In genomic region chr1:178784131-178784536, GRCh38 we compare ENCODE assay signal across 20 cellular contexts. TPM values are rescaled to one million over a fixed set of nuclear protein-coding genes. Genes with fewer than 3 reads are reported as not detected.
DNase-seq lines count a peak whose midpoint lies in the region; ATAC-seq and TF ChIP-seq lines count a peak whose summit lies in the region.
"Had no signal": no experiment of that assay in that cellular context is flagged by ENCODE, and none has a peak within 500 bp of the region (broad histone marks: within the 10 kb centered on the region; RNA-seq: fewer than 3 reads in every experiment).

No MANE protein-coding gene starts in this region.

- WGBS in mammary epithelial cell (ENCODE audit: low coverage, missing lambda C conversion rate), result 100% methylated on average over 2 of the region's 2 CpGs
- WGBS in mesendoderm (ENCODE audit: extremely low coverage, insufficient coverage, low lambda C conversion rate), result no CpG with 5 or more reads among the region's 2 CpGs
- 75 to 91% (median 79%) methylated on average over 2 of the region's 2 CpGs for WGBS in stomach, 5 donors

- H3K79me2 ChIP-seq in mammary epithelial cell (ENCODE audit: insufficient read depth, low read length), result no peaks in the 10 kb centered on the region
- no peaks in the 10 kb centered on the region for H3K79me2 ChIP-seq in mesendoderm (ENCODE audit: control insufficient read depth, insufficient read depth, low read length)

- no peaks in the 10 kb centered on the region for H3K79me1 ChIP-seq in mesendoderm (ENCODE audit: low read length)

- H3K4me1 ChIP-seq in mammary epithelial cell (ENCODE audit: insufficient read depth, low read length) (peaks cover 4% of the 10 kb centered on the region), colonic mucosa (no peaks in the 10 kb centered on the region), mesendoderm (ENCODE audit: control insufficient read depth, low read depth, low read length) (no peaks in the 10 kb centered on the region), stomach (peaks cover 0 to 9% (median 4%) of the 10 kb centered on the region in 4 donors)
- H3K4me1 ChIP-seq: BE2C, esophagus muscularis mucosa, lower lobe of right lung had no signal

- no peak overlapping the region for H2AK5ac ChIP-seq in mesendoderm (ENCODE audit: low read length)

- H3K56ac ChIP-seq in mesendoderm (ENCODE audit: low read length), result no peak overlapping the region

- H4K5ac ChIP-seq in mesendoderm (ENCODE audit: low read length), result no peak overlapping the region

- no peak overlapping the region for H3K27ac ChIP-seq in mammary epithelial cell (ENCODE audit: insufficient read depth, low read depth, low read length)
- H3K27ac ChIP-seq in colonic mucosa, result no peak overlapping the region
- no peak overlapping the region for H3K27ac ChIP-seq in mesendoderm (ENCODE audit: low read depth, low read length)
- H3K27ac ChIP-seq in stomach, result no peak overlapping the region
- H3K27ac ChIP-seq: body of pancreas, dorsolateral prefrontal cortex, esophagus muscularis mucosa, lower lobe of right lung, SK-N-MC, skin epidermis had no signal

- H3K4ac ChIP-seq in mesendoderm (ENCODE audit: low read depth, low read length), result no peak overlapping the region

- CTCF ChIA-PET in mammary epithelial cell (lab: Charles Lee; ENCODE audit: low non-redundant PET), result no interaction called here

- H3K36me3 ChIP-seq in mammary epithelial cell (ENCODE audit: insufficient read depth, low read length) (no peaks in the 10 kb centered on the region), colonic mucosa (no peaks in the 10 kb centered on the region), mesendoderm (ENCODE audit: control insufficient read depth, insufficient read depth, low read length) (no peaks in the 10 kb centered on the region), stomach (peaks cover 0 to 16% (median 0%) of the 10 kb centered on the region in 4 donors)
- H3K36me3 ChIP-seq: BE2C, lower lobe of right lung had no signal

- H2BK15ac ChIP-seq in mesendoderm (replicated peaks; ENCODE audit: low read depth), result no peak overlapping the region

- no peaks in the 10 kb centered on the region for H3K27me3 ChIP-seq in mammary epithelial cell (ENCODE audit: insufficient read depth, low read length)
- H3K27me3 ChIP-seq in colonic mucosa, result no peaks in the 10 kb centered on the region
- H3K27me3 ChIP-seq in mesendoderm (ENCODE audit: insufficient read depth, low read length, poor library complexity), result no peaks in the 10 kb centered on the region
- no peaks in the 10 kb centered on the region for H3K27me3 ChIP-seq in stomach
- H3K27me3 ChIP-seq: BE2C, body of pancreas, dorsolateral prefrontal cortex, esophagus muscularis mucosa had no signal

- BruUV-seq in mammary epithelial cell (replicated peaks; lab: Mats Ljungman, UMichigan), result no TSS peak

- dilution Hi-C loops in mammary epithelial cell (cut with HindIII; ENCODE audit: low sequenced_read_pairs), result no loop called here

- ATAC-seq in GM21576 (IDR thresholded peaks at IDR 0.05; ENCODE audit: unreplicated experiment), result peak; percentile 61
- no peak for ATAC-seq in GM21528 (IDR thresholded peaks at IDR 0.05; ENCODE audit: low FRiP score, unreplicated experiment)
- ATAC-seq: body of pancreas, lower lobe of right lung had no signal

- H3K18ac ChIP-seq in mesendoderm (ENCODE audit: low read length), result no peak overlapping the region

- H3K9me3 ChIP-seq in mammary epithelial cell (replicated peaks; ENCODE audit: insufficient read depth, low read length) (no peaks in the 10 kb centered on the region), colonic mucosa (no peaks in the 10 kb centered on the region), stomach (no peaks in the 10 kb centered on the region)
- H3K9me3 ChIP-seq: BE2C, body of pancreas, esophagus muscularis mucosa, lower lobe of right lung had no signal

- no peak overlapping the region for H3K23ac ChIP-seq in mesendoderm (ENCODE audit: low read length)

- no peak overlapping the region for H4K8ac ChIP-seq in mesendoderm (ENCODE audit: low read depth, low read length)

- H3K9ac ChIP-seq in mammary epithelial cell (ENCODE audit: insufficient read depth, low read length) (no peak overlapping the region), colonic mucosa (ENCODE audit: low read depth in 2 of 2, low read length in 2 of 2) (no peak overlapping the region), mesendoderm (ENCODE audit: low read length) (no peak overlapping the region)

- H2AFZ ChIP-seq in mammary epithelial cell (ENCODE audit: low read depth, low read length), result peak overlapping the region; percentile 39

- no peak for TF ChIP-seq CTCF in mammary epithelial cell (conservative IDR thresholded peaks at IDR 0.05 in 1 of 2, IDR thresholded peaks at IDR 0.05 in 1 of 2; ENCODE audit: extremely low read depth in 1 of 2, insufficient read depth in 1 of 2, low read depth in 1 of 2, low read length in 2 of 2)
- no peak for TF ChIP-seq CTCF in colonic mucosa (IDR thresholded peaks at IDR 0.05)
- no peak for TF ChIP-seq CTCF in stomach (IDR thresholded peaks at IDR 0.05)

- no peaks in the 10 kb centered on the region for H4K20me1 ChIP-seq in mammary epithelial cell (ENCODE audit: insufficient read depth, low read length)

- no peak overlapping the region for H3K4me3 ChIP-seq in Jurkat, Clone E6-1 (ENCODE audit: low read length)
- H3K4me3 ChIP-seq in mammary epithelial cell (replicated peaks in 1 of 3; ENCODE audit: insufficient read depth in 1 of 3, low read depth in 2 of 3, low read length in 3 of 3), result no peak overlapping the region
- H3K4me3 ChIP-seq in colonic mucosa, result no peak overlapping the region
- H3K4me3 ChIP-seq in mesendoderm (ENCODE audit: low read length), result no peak overlapping the region
- H3K4me3 ChIP-seq in stomach, result no peak overlapping the region
- H3K4me3 ChIP-seq: body of pancreas, dorsolateral prefrontal cortex, esophagus muscularis mucosa, lower lobe of right lung, SK-N-MC, skin epidermis had no signal

- intact Hi-C loops in mammary epithelial cell (cut with micrococcal nuclease) (no loop called here), colonic mucosa (cut with DNase I) (no loop called here), stomach (cut with DNase I; ENCODE audit: low total_unique reads) (no loop called here)

- H2BK5ac ChIP-seq in mesendoderm (ENCODE audit: low read length), result no peak overlapping the region

- H2BK120ac ChIP-seq in mesendoderm (ENCODE audit: low read depth, low read length), result no peak overlapping the region

- no peak for TF ChIP-seq EP300 in stomach (IDR thresholded peaks at IDR 0.05)

- no peak for TF ChIP-seq POLR2A in stomach (IDR thresholded peaks at IDR 0.05)

- in situ Hi-C loops in mammary epithelial cell (cut with MboI; ENCODE audit: low sequenced_read_pairs in 2 of 2), result no loop called here

- H3K4me2 ChIP-seq in mammary epithelial cell (ENCODE audit: insufficient read depth, low read depth, low read length), result peak overlapping the region; percentile 3
- H3K4me2 ChIP-seq in mesendoderm (ENCODE audit: low read length), result no peak overlapping the region

- DNase-seq in GDM1 (lab: John Stamatoyannopoulos, UW) (peak; percentile 1), mammary epithelial cell (no peak), colonic mucosa (no peak), mesendoderm (no peak), stomach (no peak)
- peak; percentile 20 for DNase-seq in Jurkat, Clone E6-1 (ENCODE audit: low read depth, low spot score)
- DNase-seq: activated gamma-delta T cell treated with Interleukin-2 at 50 U/mL for 16 hours, BE2C, body of pancreas, dorsolateral prefrontal cortex, glutamatergic neuron, lower lobe of right lung, NCI-H1694, NCI-H446, trophoblast cell had no signal

RNA-seq across cellular contexts. Expression of gene RALGPS2, which starts 59.1 kb away (rescaled TPM):
- polyA plus RNA-seq in Jurkat, Clone E6-1 (2012; ENCODE audit: insufficient read depth, insufficient read length), result 6.9 TPM
- total RNA-seq in mammary epithelial cell (10 to 100 TPM; 20.4 to 25.3 TPM), colonic mucosa (10 to 100 TPM; 23.5 to 49.1 TPM), stomach (10 to 100 TPM in 3 of 5 donors, 1 to 10 TPM in 2; 6.7 to 72.3 (median 14.0) TPM)
- polyA plus RNA-seq in mammary epithelial cell (9.5 TPM), stomach (1 to 10 TPM; 3.1 to 6.0 (median 4.0) TPM)
- polyA minus RNA-seq in mammary epithelial cell, result 108 TPM
- polyA plus RNA-seq in mesendoderm (2013, experiment 1 of 2), result 14.8 TPM
- polyA plus RNA-seq in mesendoderm (2013, experiment 2 of 2), result 15.9 TPM

Comparison
In these comparisons a context has a peak if more than half of its experiments do, and no peak if none do; other contexts are left out.
1. DNase-seq: peak in GDM1 (single experiment) and Jurkat, Clone E6-1 (single experiment); none in mammary epithelial cell (single experiment), colonic mucosa (single experiment), mesendoderm (single experiment) and stomach (single experiment).